Comparison of ENCODE assay signal across 1 cellular context in genomic region chr12:50506753-50507473, GRCh38.
TF ChIP-seq lines count a peak whose summit lies in the region.

No MANE protein-coding gene starts in this region.

TF ChIP-seq in GM12878, 131 proteins besides CTCF, POLR2A, EP300 and RAD21 (continued from another document):
- TF ChIP-seq HSF1 (IDR thresholded peaks at IDR 0.05; ENCODE audit: low read depth, low read length) = peak; percentile 98
